Comparison of ENCODE assay signal across 1 cellular context in the genomic region with DNA sequence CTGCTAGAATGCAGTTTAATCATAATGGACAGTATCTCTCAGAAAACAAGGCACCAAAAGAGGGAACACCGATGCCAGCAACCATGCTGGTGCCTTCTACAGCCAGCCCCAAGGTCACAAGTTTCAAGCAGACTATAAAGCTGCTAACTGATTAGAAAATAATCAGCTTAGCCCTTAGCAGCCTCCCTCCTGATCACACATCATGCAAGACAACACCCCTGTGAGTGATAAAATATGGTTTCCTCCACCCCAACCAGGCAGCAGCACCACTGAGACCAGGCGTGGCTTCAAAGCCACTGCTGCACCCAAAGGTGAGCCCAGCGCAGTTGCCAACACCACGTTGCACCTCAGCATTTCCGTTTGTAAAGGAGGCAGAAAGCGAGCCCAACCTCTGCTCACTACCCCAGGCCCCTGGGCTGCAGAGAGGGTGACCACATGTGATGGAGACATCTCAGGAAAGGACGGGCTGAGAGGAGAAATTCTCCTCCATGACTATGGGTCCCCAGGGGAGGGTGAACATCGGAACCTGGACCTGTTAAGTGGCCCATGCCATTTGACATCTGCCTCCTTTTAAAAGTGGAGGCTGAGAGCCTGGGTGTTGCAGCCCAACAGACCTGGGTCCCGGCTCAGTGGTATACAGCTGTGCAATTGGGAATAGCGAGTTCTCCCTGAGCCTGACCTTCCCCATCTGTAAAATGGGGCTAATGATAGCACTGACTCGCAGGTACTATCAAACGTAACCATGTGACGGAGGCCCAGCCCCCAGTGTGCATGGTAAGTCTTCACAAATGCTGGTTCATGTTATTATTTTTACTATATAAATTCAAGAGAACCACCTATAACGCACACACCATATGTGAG.
TF ChIP-seq lines count a peak whose summit lies in the region.

No MANE protein-coding gene starts in this region.

TF ChIP-seq in HEK293, 187 proteins besides CTCF, POLR2A, EP300 and RAD21 (continued from another document):
- TF ChIP-seq, protein P1, sequence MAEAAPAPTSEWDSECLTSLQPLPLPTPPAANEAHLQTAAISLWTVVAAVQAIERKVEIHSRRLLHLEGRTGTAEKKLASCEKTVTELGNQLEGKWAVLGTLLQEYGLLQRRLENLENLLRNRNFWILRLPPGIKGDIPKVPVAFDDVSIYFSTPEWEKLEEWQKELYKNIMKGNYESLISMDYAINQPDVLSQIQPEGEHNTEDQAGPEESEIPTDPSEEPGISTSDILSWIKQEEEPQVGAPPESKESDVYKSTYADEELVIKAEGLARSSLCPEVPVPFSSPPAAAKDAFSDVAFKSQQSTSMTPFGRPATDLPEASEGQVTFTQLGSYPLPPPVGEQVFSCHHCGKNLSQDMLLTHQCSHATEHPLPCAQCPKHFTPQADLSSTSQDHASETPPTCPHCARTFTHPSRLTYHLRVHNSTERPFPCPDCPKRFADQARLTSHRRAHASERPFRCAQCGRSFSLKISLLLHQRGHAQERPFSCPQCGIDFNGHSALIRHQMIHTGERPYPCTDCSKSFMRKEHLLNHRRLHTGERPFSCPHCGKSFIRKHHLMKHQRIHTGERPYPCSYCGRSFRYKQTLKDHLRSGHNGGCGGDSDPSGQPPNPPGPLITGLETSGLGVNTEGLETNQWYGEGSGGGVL (tag by site-specific recombination; IDR thresholded peaks at IDR 0.05): no peak
- no peak for TF ChIP-seq ZNF654 (tag by site-specific recombination; IDR thresholded peaks at IDR 0.05; ENCODE audit: low read depth)
- no peak for TF ChIP-seq MZF1 (tag by site-specific recombination; IDR thresholded peaks at IDR 0.05; ENCODE audit: borderline replicate concordance)
- TF ChIP-seq, protein P2, sequence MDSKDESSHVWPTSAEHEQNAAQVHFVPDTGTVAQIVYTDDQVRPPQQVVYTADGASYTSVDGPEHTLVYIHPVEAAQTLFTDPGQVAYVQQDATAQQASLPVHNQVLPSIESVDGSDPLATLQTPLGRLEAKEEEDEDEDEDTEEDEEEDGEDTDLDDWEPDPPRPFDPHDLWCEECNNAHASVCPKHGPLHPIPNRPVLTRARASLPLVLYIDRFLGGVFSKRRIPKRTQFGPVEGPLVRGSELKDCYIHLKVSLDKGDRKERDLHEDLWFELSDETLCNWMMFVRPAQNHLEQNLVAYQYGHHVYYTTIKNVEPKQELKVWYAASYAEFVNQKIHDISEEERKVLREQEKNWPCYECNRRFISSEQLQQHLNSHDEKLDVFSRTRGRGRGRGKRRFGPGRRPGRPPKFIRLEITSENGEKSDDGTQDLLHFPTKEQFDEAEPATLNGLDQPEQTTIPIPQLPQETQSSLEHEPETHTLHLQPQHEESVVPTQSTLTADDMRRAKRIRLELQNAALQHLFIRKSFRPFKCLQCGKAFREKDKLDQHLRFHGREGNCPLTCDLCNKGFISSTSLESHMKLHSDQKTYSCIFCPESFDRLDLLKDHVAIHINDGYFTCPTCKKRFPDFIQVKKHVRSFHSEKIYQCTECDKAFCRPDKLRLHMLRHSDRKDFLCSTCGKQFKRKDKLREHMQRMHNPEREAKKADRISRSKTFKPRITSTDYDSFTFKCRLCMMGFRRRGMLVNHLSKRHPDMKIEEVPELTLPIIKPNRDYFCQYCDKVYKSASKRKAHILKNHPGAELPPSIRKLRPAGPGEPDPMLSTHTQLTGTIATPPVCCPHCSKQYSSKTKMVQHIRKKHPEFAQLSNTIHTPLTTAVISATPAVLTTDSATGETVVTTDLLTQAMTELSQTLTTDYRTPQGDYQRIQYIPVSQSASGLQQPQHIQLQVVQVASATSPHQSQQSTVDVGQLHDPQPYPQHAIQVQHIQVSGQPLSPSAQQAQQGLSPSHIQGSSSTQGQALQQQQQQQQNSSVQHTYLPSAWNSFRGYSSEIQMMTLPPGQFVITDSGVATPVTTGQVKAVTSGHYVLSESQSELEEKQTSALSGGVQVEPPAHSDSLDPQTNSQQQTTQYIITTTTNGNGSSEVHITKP (tag by site-specific recombination; IDR thresholded peaks at IDR 0.05): peak; percentile 81
- TF ChIP-seq ZBTB17 (tag by site-specific recombination; IDR thresholded peaks at IDR 0.05): no peak
- TF ChIP-seq ZNF169 (tag by site-specific recombination; IDR thresholded peaks at IDR 0.05): no peak
